8 cellular contexts compared by ENCODE assay signal in genomic region chr9:136881691-136882108, GRCh38. TPM values are rescaled to one million over a fixed set of nuclear protein-coding genes. Genes with fewer than 3 reads are reported as not detected.
A peak's percentile ranks its signal among the peaks of the same experiment; 100 is the strongest.
DNase-seq lines count a peak whose midpoint lies in the region; ATAC-seq, FAIRE-seq and TF ChIP-seq lines count a peak whose summit lies in the region.

No MANE protein-coding gene starts in this region.

- H3K9me3 ChIP-seq in breast epithelium = no peaks in the 10 kb centered on the region

- H3K27ac ChIP-seq in breast epithelium (peak overlapping the region in 1 of 2 donors; percentile 53), rectal smooth muscle tissue (ENCODE audit: low read depth, low read length) (peak overlapping the region; percentile 24)

- no peaks in the 10 kb centered on the region for H3K27me3 ChIP-seq in breast epithelium
- no peaks in the 10 kb centered on the region for H3K27me3 ChIP-seq in rectal smooth muscle tissue (ENCODE audit: control insufficient read depth, insufficient read depth, low read length)

- TF ChIP-seq CTCF in breast epithelium (IDR thresholded peaks at IDR 0.05) = no peak

- DNase-seq in GM19239 (ENCODE audit: insufficient read length, low spot score) = peak; percentile 72
- peak; percentile 81 for DNase-seq in RPMI8226
- DNase-seq in breast epithelium (ENCODE audit: low spot score in 2 of 2) = no peak
- DNase-seq in NCI-H2171 (lab: John Stamatoyannopoulos, UW) = no peak
- DNase-seq in cerebellar cortex (ENCODE audit: low spot score) = no peak
- DNase-seq in NCI-H1092 (lab: John Stamatoyannopoulos, UW) = no peak

- H3K4me3 ChIP-seq in breast epithelium (peak overlapping the region in 2 of 3 donors; percentile 21 to 52), rectal smooth muscle tissue (ENCODE audit: low read length) (peak overlapping the region; percentile 58)

- H3K9ac ChIP-seq in rectal smooth muscle tissue (ENCODE audit: low read length) = no peak overlapping the region

- H3K4me1 ChIP-seq in breast epithelium (no peaks in the 10 kb centered on the region), rectal smooth muscle tissue (ENCODE audit: control insufficient read depth, insufficient read depth, low read length) (no peaks in the 10 kb centered on the region)

- intact Hi-C loops in breast epithelium (cut with DNase I; ENCODE audit: low total_unique reads) = no loop called here

- H3K36me3 ChIP-seq in breast epithelium = no peaks in the 10 kb centered on the region
- H3K36me3 ChIP-seq in rectal smooth muscle tissue (ENCODE audit: control insufficient read depth, insufficient read depth, low read length) = no peaks in the 10 kb centered on the region

- no peak for TF ChIP-seq POLR2A in breast epithelium (IDR thresholded peaks at IDR 0.05)

- FAIRE-seq in GM19239 (lab: Jason Lieb, UNC) = peak; percentile 90

- no peak for ATAC-seq in GM18502 (IDR thresholded peaks at IDR 0.05; ENCODE audit: poor library complexity, unreplicated experiment)

RNA-seq across cellular contexts. Expression of gene TRAF2, which starts 4.6 kb away (rescaled TPM):
- 1 to 10 TPM; 3.4 to 8.9 (median 8.5) TPM for total RNA-seq in breast epithelium

RNA-seq across cellular contexts. Expression of gene EDF1, which starts 15.6 kb away (rescaled TPM):
- 100 to 1,000 TPM; 334 to 365 (median 365) TPM for total RNA-seq in breast epithelium

RNA-seq across cellular contexts. Expression of gene MAMDC4, which starts 29.6 kb away (rescaled TPM):
- total RNA-seq in breast epithelium = 1 to 10 TPM in 2 of 3 donors, under 1 TPM in 1; 0.64 to 5.6 (median 3.4) TPM

RNA-seq across cellular contexts. Expression of gene PHPT1, which starts 32.5 kb away (rescaled TPM):
- 10 to 100 TPM; 43.2 to 70.8 (median 52.5) TPM for total RNA-seq in breast epithelium

RNA-seq across cellular contexts. Expression of gene AJM1, which starts 39.4 kb away (rescaled TPM):
- 1 to 10 TPM; 1.0 to 2.3 (median 1.1) TPM for total RNA-seq in breast epithelium

Comparison
In these comparisons a context has a peak if more than half of its experiments do, and no peak if none do; other contexts are left out.
1. DNase-seq: peak in GM19239 (single experiment) and RPMI8226 (single experiment); none in breast epithelium (0 of 2), NCI-H2171 (single experiment), cerebellar cortex (single experiment) and NCI-H1092 (single experiment).